In the genomic region with DNA sequence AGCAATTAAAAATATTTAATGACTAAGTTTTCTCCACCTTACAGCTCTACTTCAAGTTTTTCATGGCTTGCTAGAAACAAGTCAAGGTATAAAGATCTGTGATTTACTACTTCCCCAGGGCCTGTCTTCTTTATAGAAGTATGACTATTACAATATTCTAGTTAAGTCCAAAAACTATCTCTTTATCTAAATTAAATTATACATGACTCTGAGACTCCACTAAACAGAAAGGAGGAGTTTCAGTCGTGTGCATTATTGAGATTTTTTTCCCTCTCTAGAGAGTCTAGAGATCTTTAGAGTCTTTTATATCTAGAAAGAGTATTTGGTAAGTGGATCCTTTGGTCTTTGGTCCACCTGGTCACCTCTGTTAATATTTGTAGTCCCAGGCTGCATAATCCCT, we compare ENCODE assay signal across 15 cellular contexts.
"Had no signal": no experiment of that assay in that cellular context is flagged by ENCODE, and none has a peak within 500 bp of the region (broad histone marks: within the 10 kb centered on the region; RNA-seq: fewer than 3 reads in every experiment).

No MANE protein-coding gene starts in this region.

- H3K9me3 ChIP-seq: right atrium auricular region had no signal

- H3K4me1 Mint-ChIP-seq: activated CD4-positive, alpha-beta memory T cell treated with anti-CD3 and anti-CD28 coated beads, Interleukin-2, amount 10 ng/mL, durations not matched to agents 7 days and 5 days had no signal

- H3K27me3 ChIP-seq: left lung, right atrium auricular region had no signal

- H3K4me1 ChIP-seq: left lung, right atrium auricular region had no signal

- H3K4me3 ChIP-seq: left lung, right atrium auricular region, skin epidermis had no signal

- H3K27me3 Mint-ChIP-seq: activated CD4-positive, alpha-beta memory T cell treated with anti-CD3 and anti-CD28 coated beads, Interleukin-2, amount 10 ng/mL, durations not matched to agents 7 days and 5 days; activated T-cell treated with anti-CD3 and anti-CD28 coated beads, Interleukin-2, amount 50 U/mL, for 24 hours; naive thymus-derived CD8-positive, alpha-beta T cell; progenitor cell of endocrine pancreas had no signal

- H3K36me3 Mint-ChIP-seq: naive thymus-derived CD8-positive, alpha-beta T cell had no signal

- H3K4me3 Mint-ChIP-seq: activated CD4-positive, alpha-beta memory T cell treated with anti-CD3 and anti-CD28 coated beads, Interleukin-2, amount 10 ng/mL, durations not matched to agents 7 days and 5 days; activated T-cell treated with anti-CD3 and anti-CD28 coated beads, Interleukin-2, amount 50 U/mL, for 24 hours; naive thymus-derived CD8-positive, alpha-beta T cell had no signal

- H3K27ac Mint-ChIP-seq: activated CD4-positive, alpha-beta memory T cell treated with anti-CD3 and anti-CD28 coated beads, Interleukin-2, amount 10 ng/mL, durations not matched to agents 7 days and 5 days; activated T-cell treated with anti-CD3 and anti-CD28 coated beads, Interleukin-2, amount 50 U/mL, for 24 hours; naive thymus-derived CD8-positive, alpha-beta T cell; progenitor cell of endocrine pancreas had no signal

- DNase-seq: activated CD4-positive, alpha-beta memory T cell treated with anti-CD3 and anti-CD28 coated beads, Interleukin-2, amount 10 ng/mL, durations not matched to agents 7 days and 5 days; activated CD4-positive, alpha-beta T cell treated with anti-CD3 and anti-CD28 coated beads for 4 hours; activated naive CD4-positive, alpha-beta T cell treated with anti-CD3 and anti-CD28 coated beads, Interleukin-2, amount 50 U/mL, for 16 hours; activated T-cell treated with anti-CD3 and anti-CD28 coated beads, Interleukin-2, amount 50 U/mL, for 24 hours; hypothalamus; kidney; naive thymus-derived CD8-positive, alpha-beta T cell; stimulated activated CD4-positive, alpha-beta T cell treated with anti-CD3 and anti-CD28 coated beads, Interleukin-4, amount 100 ng/mL, for 4 hours; stimulated activated CD8-positive, alpha-beta memory T cell treated with anti-CD3 and anti-CD28 coated beads, Interleukin-4, amount 100 ng/mL, for 48 hours; stimulated activated naive CD4-positive, alpha-beta T cell treated with Interleukin-2 at 50 U/mL for 16 hours; trophoblast cell had no signal

- H3K27ac ChIP-seq: left lung, right atrium auricular region, skin epidermis had no signal

- H3K36me3 ChIP-seq: left lung, right atrium auricular region had no signal

- ATAC-seq: naive thymus-derived CD8-positive, alpha-beta T cell had no signal
